In the genomic region with DNA sequence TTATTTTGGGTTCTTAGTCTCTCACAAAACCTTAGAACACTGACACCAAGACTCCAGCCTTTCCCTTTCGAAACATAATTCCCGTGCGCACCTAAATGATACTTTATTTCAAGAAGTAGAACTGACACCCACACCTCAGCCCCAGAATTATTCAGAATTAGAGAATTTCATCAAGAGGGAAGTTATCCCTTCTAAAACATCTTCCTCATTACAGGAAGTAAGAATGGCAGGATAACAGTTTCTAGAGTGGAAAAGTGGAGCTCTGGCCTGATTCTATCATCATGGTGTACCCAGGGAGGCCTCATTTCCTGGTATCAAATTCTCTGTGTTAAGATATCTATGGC, we compare ENCODE assay signal across 16 cellular contexts. TPM values are rescaled to one million over a fixed set of nuclear protein-coding genes. Genes with fewer than 3 reads are reported as not detected.
DNase-seq lines count a peak whose midpoint lies in the region; ATAC-seq and TF ChIP-seq lines count a peak whose summit lies in the region.
"Had no signal": no experiment of that assay in that cellular context is flagged by ENCODE, and none has a peak within 500 bp of the region (broad histone marks: within the 10 kb centered on the region; RNA-seq: fewer than 3 reads in every experiment).

No MANE protein-coding gene starts in this region.

- DNase-seq in MCF 10A (ENCODE audit: unreplicated experiment), result no peak
- no peak for DNase-seq in mammary epithelial cell
- no peak for DNase-seq in endodermal cell
- no peak for DNase-seq in stimulated activated naive B cell treated with anti-CD40 and anti-IgM and Interleukin-4, amounts not matched to agents 10 μg/mL and 1 μg/mL and 100 μg/mL, for 72 hours
- DNase-seq in endothelial cell (ENCODE audit: low spot score), result no peak
- no peak for DNase-seq in sciatic nerve (ENCODE audit: low spot score)
- DNase-seq: NCI-H2081 treated with DMSO at 0.1 percent for 48 hours; NCI-H774; right cardiac atrium; stimulated activated CD4-positive, alpha-beta T cell treated with anti-CD3 and anti-CD28 coated beads, Interleukin-4, amount 100 ng/mL, for 24 hours; stimulated activated naive CD4-positive, alpha-beta T cell; WERI-Rb-1 had no signal

- no peak overlapping the region for H3K4me3 ChIP-seq in mammary epithelial cell (replicated peaks in 1 of 3; ENCODE audit: insufficient read depth in 1 of 3, low read depth in 2 of 3, low read length in 3 of 3)
- peak overlapping the region; percentile 76 for H3K4me3 ChIP-seq in OCI-LY1 (ENCODE audit: low read depth, low read length, poor library complexity, severe bottlenecking)
- no peak overlapping the region for H3K4me3 ChIP-seq in endodermal cell (ENCODE audit: low read length)

- WGBS in mammary epithelial cell (ENCODE audit: low coverage, missing lambda C conversion rate), result 97% methylated on average over 3 of the region's 3 CpGs
- 90 to 100% methylated on average over 3 of the region's 3 CpGs for WGBS in endodermal cell (ENCODE audit: insufficient coverage in 1 of 2, insufficient read length in 1 of 2), 2 experiments

- no peaks in the 10 kb centered on the region for H3K27me3 Mint-ChIP-seq in MCF 10A (ENCODE audit: insufficient read depth, unreplicated experiment)
- H3K27me3 Mint-ChIP-seq in endodermal cell (ENCODE audit: insufficient read depth), result peaks cover 12% of the 10 kb centered on the region
- peaks cover 31 to 47% of the 10 kb centered on the region in 2 donors for H3K27me3 Mint-ChIP-seq in stimulated activated naive B cell treated with anti-CD40 and anti-IgM and Interleukin-4, amounts not matched to agents 10 μg/mL and 1 μg/mL and 100 μg/mL, for 72 hours
- H3K27me3 Mint-ChIP-seq in endothelial cell (ENCODE audit: unreplicated experiment), result peaks cover 8% of the 10 kb centered on the region

- H3K9me3 ChIP-seq in mammary epithelial cell (replicated peaks; ENCODE audit: insufficient read depth, low read length) (no peaks in the 10 kb centered on the region), OCI-LY1 (ENCODE audit: low read length) (no peaks in the 10 kb centered on the region), endodermal cell (ENCODE audit: control insufficient read depth, low read length) (no peaks in the 10 kb centered on the region)
- H3K9me3 ChIP-seq: BLaER1 had no signal

- TF ChIP-seq CTCF in MCF 10A (IDR thresholded peaks at IDR 0.05; ENCODE audit: unreplicated experiment) (no peak), mammary epithelial cell (conservative IDR thresholded peaks at IDR 0.05 in 1 of 2, IDR thresholded peaks at IDR 0.05 in 1 of 2; ENCODE audit: extremely low read depth in 1 of 2, insufficient read depth in 1 of 2, low read depth in 1 of 2, low read length in 2 of 2) (no peak), OCI-LY1 (IDR thresholded peaks at IDR 0.05; ENCODE audit: low read length) (no peak), endodermal cell (conservative IDR thresholded peaks at IDR 0.05) (no peak), endothelial cell (IDR thresholded peaks at IDR 0.05; ENCODE audit: unreplicated experiment) (no peak)

- H3K27me3 ChIP-seq in mammary epithelial cell (ENCODE audit: insufficient read depth, low read length), result no peaks in the 10 kb centered on the region
- H3K27me3 ChIP-seq in OCI-LY1 (ENCODE audit: insufficient read depth, low read length), result no peaks in the 10 kb centered on the region
- no peaks in the 10 kb centered on the region for H3K27me3 ChIP-seq in endodermal cell (ENCODE audit: control insufficient read depth, insufficient read depth, low read length, poor library complexity, severe bottlenecking)
- H3K27me3 ChIP-seq: BLaER1 had no signal

- H3K36me3 Mint-ChIP-seq in MCF 10A (ENCODE audit: insufficient read depth, unreplicated experiment) (peaks cover 8% of the 10 kb centered on the region), endodermal cell (ENCODE audit: low read depth) (peaks cover 8% of the 10 kb centered on the region), endothelial cell (ENCODE audit: low read depth, unreplicated experiment) (peaks cover 11% of the 10 kb centered on the region)
- peaks cover 22 to 23% of the 10 kb centered on the region in 2 donors for H3K36me3 Mint-ChIP-seq in stimulated activated naive B cell treated with anti-CD40 and anti-IgM and Interleukin-4, amounts not matched to agents 10 μg/mL and 1 μg/mL and 100 μg/mL, for 72 hours

- H4K20me1 ChIP-seq in mammary epithelial cell (ENCODE audit: insufficient read depth, low read length), result no peaks in the 10 kb centered on the region
- H4K20me1 ChIP-seq in OCI-LY1 (ENCODE audit: insufficient read depth, low read length), result no peaks in the 10 kb centered on the region
- H4K20me1 ChIP-seq: BLaER1 had no signal

- H3K79me2 ChIP-seq in mammary epithelial cell (ENCODE audit: insufficient read depth, low read length) (peaks cover 31% of the 10 kb centered on the region), OCI-LY1 (ENCODE audit: insufficient read depth, low read length) (peaks cover 9% of the 10 kb centered on the region; the same call in 1 of the 2 replicates)

- in situ Hi-C loops in mammary epithelial cell (cut with MboI; ENCODE audit: low sequenced_read_pairs in 2 of 2), result loop anchor here in 1 of 2 donors (5.0 kb wide), 1 partner anchor 83 kb away; no protein-coding TSS in a partner anchor

- ATAC-seq in stimulated activated naive B cell treated with anti-CD40 and anti-IgM and Interleukin-4, amounts not matched to agents 10 μg/mL and 1 μg/mL and 100 μg/mL, for 72 hours (replicated peaks), result no peak
- no peak for ATAC-seq in HG03457 (IDR thresholded peaks at IDR 0.05; ENCODE audit: unreplicated experiment)
- no peak for ATAC-seq in sciatic nerve
- ATAC-seq: right cardiac atrium had no signal

- H3K4me2 ChIP-seq in mammary epithelial cell (ENCODE audit: insufficient read depth, low read depth, low read length) (no peak overlapping the region), OCI-LY1 (ENCODE audit: low read length) (peak overlapping the region; percentile 88)

- H3K4me3 Mint-ChIP-seq in MCF 10A (ENCODE audit: unreplicated experiment) (peak overlapping the region; percentile 30), endodermal cell (peak overlapping the region; percentile 57), endothelial cell (ENCODE audit: unreplicated experiment) (no peak overlapping the region)
- peak overlapping the region; percentile 5 to 37 for H3K4me3 Mint-ChIP-seq in stimulated activated naive B cell treated with anti-CD40 and anti-IgM and Interleukin-4, amounts not matched to agents 10 μg/mL and 1 μg/mL and 100 μg/mL, for 72 hours

- BruUV-seq in MCF 10A (replicated peaks; lab: Mats Ljungman, UMichigan) (no TSS peak), mammary epithelial cell (replicated peaks; lab: Mats Ljungman, UMichigan) (no TSS peak)

- H3K36me3 ChIP-seq in mammary epithelial cell (ENCODE audit: insufficient read depth, low read length), result peaks cover 3% of the 10 kb centered on the region
- peaks cover 13% of the 10 kb centered on the region; the same call in 1 of the 2 replicates for H3K36me3 ChIP-seq in OCI-LY1 (ENCODE audit: insufficient read depth, low read length)
- H3K36me3 ChIP-seq in endodermal cell (ENCODE audit: control insufficient read depth, insufficient read depth, low read length), result no peaks in the 10 kb centered on the region
- H3K36me3 ChIP-seq: BLaER1 had no signal

- H3K4me1 ChIP-seq in mammary epithelial cell (ENCODE audit: insufficient read depth, low read length), result peaks cover 12% of the 10 kb centered on the region
- H3K4me1 ChIP-seq in OCI-LY1 (ENCODE audit: insufficient read depth, low read length, severe bottlenecking), result peaks cover 20% of the 10 kb centered on the region
- H3K4me1 ChIP-seq in endodermal cell (ENCODE audit: control insufficient read depth, insufficient read depth, low read length), result peaks cover 16% of the 10 kb centered on the region

- H3K9me3 Mint-ChIP-seq in MCF 10A (ENCODE audit: unreplicated experiment) (no peaks in the 10 kb centered on the region), endodermal cell (no peaks in the 10 kb centered on the region), endothelial cell (ENCODE audit: unreplicated experiment) (no peaks in the 10 kb centered on the region)
- no peaks in the 10 kb centered on the region for H3K9me3 Mint-ChIP-seq in stimulated activated naive B cell treated with anti-CD40 and anti-IgM and Interleukin-4, amounts not matched to agents 10 μg/mL and 1 μg/mL and 100 μg/mL, for 72 hours

- H3K27ac Mint-ChIP-seq in MCF 10A (ENCODE audit: low read depth, unreplicated experiment), result no peak overlapping the region
- H3K27ac Mint-ChIP-seq in endodermal cell, result no peak overlapping the region
- no peak overlapping the region for H3K27ac Mint-ChIP-seq in stimulated activated naive B cell treated with anti-CD40 and anti-IgM and Interleukin-4, amounts not matched to agents 10 μg/mL and 1 μg/mL and 100 μg/mL, for 72 hours
- H3K27ac Mint-ChIP-seq in endothelial cell (ENCODE audit: unreplicated experiment), result no peak overlapping the region

- H3K27ac ChIP-seq in mammary epithelial cell (ENCODE audit: insufficient read depth, low read depth, low read length) (no peak overlapping the region), OCI-LY1 (ENCODE audit: low read depth, low read length, poor library complexity, severe bottlenecking) (no peak overlapping the region), endodermal cell (ENCODE audit: low read depth, low read length) (no peak overlapping the region)
- H3K27ac ChIP-seq: WERI-Rb-1 had no signal

- H3K4me1 Mint-ChIP-seq in MCF 10A (ENCODE audit: insufficient read depth, unreplicated experiment), result peaks cover 20% of the 10 kb centered on the region
- peaks cover 38% of the 10 kb centered on the region for H3K4me1 Mint-ChIP-seq in endodermal cell
- peaks cover 30 to 47% of the 10 kb centered on the region in 2 donors for H3K4me1 Mint-ChIP-seq in stimulated activated naive B cell treated with anti-CD40 and anti-IgM and Interleukin-4, amounts not matched to agents 10 μg/mL and 1 μg/mL and 100 μg/mL, for 72 hours
- H3K4me1 Mint-ChIP-seq in endothelial cell (ENCODE audit: unreplicated experiment), result peaks cover 37% of the 10 kb centered on the region

- H3K9me2 ChIP-seq in OCI-LY1 (ENCODE audit: low read depth, low read length), result no peaks in the 10 kb centered on the region

- H3K9ac ChIP-seq in mammary epithelial cell (ENCODE audit: insufficient read depth, low read length) (no peak overlapping the region), OCI-LY1 (ENCODE audit: low read length) (peak overlapping the region; percentile 87; the same call in 1 of the 2 replicates), endodermal cell (ENCODE audit: extremely low read depth, low read length, poor library complexity, severe bottlenecking) (no peak overlapping the region)
- H3K9ac ChIP-seq: BLaER1 had no signal

- POLR2A ChIA-PET in MCF 10A (lab: Yijun Ruan, JAX), result interaction anchor here (0.6 to 1.4 kb wide), 3 partner anchors 12 to 173 kb away, joined by 3 to 5 read pairs (median 3); no protein-coding TSS in a partner anchor

- dilution Hi-C loops in mammary epithelial cell (cut with HindIII; ENCODE audit: low sequenced_read_pairs), result no loop called here

- no peaks in the 10 kb centered on the region for H3F3A ChIP-seq in OCI-LY1 (ENCODE audit: insufficient read depth, low read length)

- no peak overlapping the region for H2AFZ ChIP-seq in mammary epithelial cell (ENCODE audit: low read depth, low read length)
- H2AFZ ChIP-seq in OCI-LY1 (ENCODE audit: low read length), result no peak overlapping the region

- CTCF ChIA-PET in MCF 10A (lab: Yijun Ruan, JAX), result interaction anchor here (1.0 to 1.1 kb wide), 2 partner anchors 93 to 94 kb away, joined by 3 read pairs; no protein-coding TSS in a partner anchor
- CTCF ChIA-PET in mammary epithelial cell (lab: Charles Lee; ENCODE audit: low non-redundant PET), result no interaction called here

- intact Hi-C loops in MCF 10A (cut with micrococcal nuclease) (no loop called here), mammary epithelial cell (cut with micrococcal nuclease) (loop anchor here (5.0 kb wide), 1 partner anchor 112 kb away; the partner anchor contains the start of gene CSNK2A1), sciatic nerve (cut with DNase I) (no loop called here)

RNA-seq across cellular contexts. Expression of gene SRXN1, which starts 1.4 kb away (rescaled TPM):
- total RNA-seq in MCF 10A (2022) (42.6 and 43.4 TPM in 2 replicates), mammary epithelial cell (10 to 100 TPM; 49.9 to 68.0 TPM), endodermal cell (10 to 100 TPM in 1 of 2 donors, 1 to 10 TPM in 1; 9.7 to 19.3 TPM), endothelial cell (ENCODE audit: unreplicated experiment) (4.1 TPM), sciatic nerve (15.4 TPM)
- polyA plus RNA-seq in mammary epithelial cell, result 47.4 TPM
- polyA minus RNA-seq in mammary epithelial cell, result 39.1 TPM
- polyA plus RNA-seq in endodermal cell (2013, experiment 1 of 2), result 15.8 TPM
- 13.7 TPM for polyA plus RNA-seq in endodermal cell (2013, experiment 2 of 2)

RNA-seq across cellular contexts. Expression of gene SCRT2, which starts 21.2 kb away (rescaled TPM):
- not detected in 2 replicates for total RNA-seq in MCF 10A (2022)
- not detected for total RNA-seq in mammary epithelial cell
- not detected for polyA plus RNA-seq in mammary epithelial cell
- not detected for polyA minus RNA-seq in mammary epithelial cell
- total RNA-seq in endodermal cell, result not detected
- polyA plus RNA-seq in endodermal cell (2013, experiment 1 of 2), result 10.8 TPM
- polyA plus RNA-seq in endodermal cell (2013, experiment 2 of 2), result 9.9 TPM
- not detected for total RNA-seq in endothelial cell (ENCODE audit: unreplicated experiment)
- total RNA-seq in sciatic nerve, result not detected
- total RNA-seq: fibroblast of villous mesenchyme, right cardiac atrium had no signal
- polyA plus RNA-seq: right cardiac atrium had no signal

RNA-seq across cellular contexts. Expression of gene TCF15, which starts 44.3 kb away (rescaled TPM):
- not detected in 2 replicates for total RNA-seq in MCF 10A (2022)
- not detected for total RNA-seq in mammary epithelial cell
- not detected for polyA plus RNA-seq in mammary epithelial cell
- not detected for polyA minus RNA-seq in mammary epithelial cell
- 1 to 10 TPM; 1.9 to 2.2 TPM for total RNA-seq in endodermal cell
- polyA plus RNA-seq in endodermal cell (2013, experiment 1 of 2), result 1.3 TPM
- polyA plus RNA-seq in endodermal cell (2013, experiment 2 of 2), result 2.2 TPM
- 6.6 TPM for total RNA-seq in endothelial cell (ENCODE audit: unreplicated experiment)
- total RNA-seq in sciatic nerve, result 2.1 TPM
- total RNA-seq: fibroblast of villous mesenchyme had no signal
